Comparison of ENCODE assay signal across 19 cellular contexts in genomic region chr1:241276391-241276790, GRCh38.
"Had no signal": no experiment of that assay in that cellular context is flagged by ENCODE, and none has a peak within 500 bp of the region (broad histone marks: within the 10 kb centered on the region; RNA-seq: fewer than 3 reads in every experiment).

No MANE protein-coding gene starts in this region.

- H3K4me2 ChIP-seq: smooth muscle cell had no signal

- FAIRE-seq: islet of Langerhans, pancreas had no signal

- H3K4me3 ChIP-seq: colonic mucosa, esophagus muscularis mucosa, pancreas, smooth muscle cell, suprapubic skin, tibial artery, upper lobe of right lung, vagina had no signal

- H3K4me1 ChIP-seq: colonic mucosa, esophagus muscularis mucosa, foreskin keratinocyte, pancreas, suprapubic skin, tibial artery, upper lobe of right lung, vagina had no signal

- ATAC-seq: foreskin keratinocyte, pancreas, right cardiac atrium, upper lobe of right lung had no signal

- H3K27ac ChIP-seq: colonic mucosa, epithelial cell of prostate, esophagus muscularis mucosa, foreskin keratinocyte, pancreas, suprapubic skin, tibial artery, upper lobe of right lung, vagina had no signal

- H3K36me3 ChIP-seq: colonic mucosa, esophagus muscularis mucosa, pancreas, suprapubic skin, tibial artery, upper lobe of right lung, vagina had no signal

- H3K9me3 ChIP-seq: colonic mucosa, pancreas, vagina had no signal

- DNase-seq: colonic mucosa; effector CD4-positive, alpha-beta T cell; foreskin keratinocyte; hippocampal formation; kidney glomerular epithelial cell; naive B cell; occipital lobe; pancreas; right cardiac atrium; stimulated activated CD4-positive, alpha-beta T cell treated with anti-CD3 and anti-CD28 coated beads, Interleukin-2, amount 100 ng/mL, for 48 hours; stimulated activated naive CD4-positive, alpha-beta T cell treated with Interleukin-2 at 50 U/mL for 16 hours; tibial artery; upper lobe of right lung had no signal

- H3K27me3 ChIP-seq: colonic mucosa, esophagus muscularis mucosa, foreskin keratinocyte, pancreas, suprapubic skin, tibial artery, upper lobe of right lung, vagina had no signal
